1 cellular context compared by ENCODE assay signal in the genomic region with DNA sequence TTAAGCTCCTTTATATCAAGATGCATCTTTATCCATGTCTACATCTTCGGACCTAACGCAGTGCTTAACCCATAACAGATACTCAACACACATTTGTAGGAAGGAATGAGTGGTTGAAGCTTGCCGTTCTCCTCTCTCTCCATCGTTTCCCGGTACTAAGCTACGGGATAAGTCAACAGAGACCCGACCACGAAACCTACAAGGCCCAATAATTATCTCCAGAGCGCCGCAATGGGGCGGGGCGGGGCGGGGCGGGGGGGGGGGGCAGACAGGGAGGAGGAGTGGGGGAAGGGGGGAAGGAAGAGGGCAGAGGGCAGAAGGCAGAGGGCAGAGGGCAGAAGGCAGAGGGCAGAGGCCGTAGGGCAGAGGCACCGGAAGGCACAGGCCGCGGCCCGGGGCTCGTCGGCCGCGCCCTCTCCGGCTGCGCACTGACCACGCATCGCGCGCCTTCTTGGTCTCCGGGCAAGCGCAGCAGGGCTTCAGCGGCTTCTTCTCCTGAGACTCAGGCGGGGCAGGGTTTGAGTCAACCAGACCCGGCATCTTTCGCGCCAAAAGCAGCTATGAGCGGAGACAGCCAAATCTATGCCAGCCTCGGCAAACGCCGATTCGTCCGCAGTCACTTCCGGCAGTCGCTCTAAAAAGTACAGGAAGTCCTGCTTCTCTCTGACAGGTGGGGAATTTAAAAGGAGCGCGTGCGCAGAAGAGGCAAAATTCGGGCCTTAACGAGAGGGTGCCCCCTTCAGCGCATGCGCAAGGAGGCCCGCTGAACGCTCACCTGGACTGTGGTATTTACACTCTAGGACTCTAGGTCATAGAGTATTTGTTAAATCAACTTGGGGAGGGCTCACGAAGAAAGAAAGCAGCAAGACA.
TF ChIP-seq lines count a peak whose summit lies in the region.

A gene with protein sequence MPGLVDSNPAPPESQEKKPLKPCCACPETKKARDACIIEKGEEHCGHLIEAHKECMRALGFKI (minus strand): TSS at position 636 of the 870 bp plus-strand sequence. CDS start 96 bp downstream, at position 540.

TF ChIP-seq in HEK293, 187 proteins besides CTCF, POLR2A, EP300 and RAD21 (continued from another document):
- TF ChIP-seq ZNF24 (tag by site-specific recombination; IDR thresholded peaks at IDR 0.05): no peak
- TF ChIP-seq ZNF335 (tag by site-specific recombination; conservative IDR thresholded peaks at IDR 0.05): peak; percentile 75
- TF ChIP-seq KLF1 (tag by site-specific recombination; IDR thresholded peaks at IDR 0.05): no peak
- no peak for TF ChIP-seq WT1 (tag by site-specific recombination; IDR thresholded peaks at IDR 0.05)
- TF ChIP-seq ZNF394 (tag by site-specific recombination; IDR thresholded peaks at IDR 0.05; ENCODE audit: borderline replicate concordance): peak; percentile 71; the same call in 1 of the 2 replicates
- TF ChIP-seq, protein P1, sequence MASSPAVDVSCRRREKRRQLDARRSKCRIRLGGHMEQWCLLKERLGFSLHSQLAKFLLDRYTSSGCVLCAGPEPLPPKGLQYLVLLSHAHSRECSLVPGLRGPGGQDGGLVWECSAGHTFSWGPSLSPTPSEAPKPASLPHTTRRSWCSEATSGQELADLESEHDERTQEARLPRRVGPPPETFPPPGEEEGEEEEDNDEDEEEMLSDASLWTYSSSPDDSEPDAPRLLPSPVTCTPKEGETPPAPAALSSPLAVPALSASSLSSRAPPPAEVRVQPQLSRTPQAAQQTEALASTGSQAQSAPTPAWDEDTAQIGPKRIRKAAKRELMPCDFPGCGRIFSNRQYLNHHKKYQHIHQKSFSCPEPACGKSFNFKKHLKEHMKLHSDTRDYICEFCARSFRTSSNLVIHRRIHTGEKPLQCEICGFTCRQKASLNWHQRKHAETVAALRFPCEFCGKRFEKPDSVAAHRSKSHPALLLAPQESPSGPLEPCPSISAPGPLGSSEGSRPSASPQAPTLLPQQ (tag by site-specific recombination; IDR thresholded peaks at IDR 0.05): no peak
- TF ChIP-seq YY2 (tag by site-specific recombination; IDR thresholded peaks at IDR 0.05): no peak
- TF ChIP-seq ZXDB (tag by site-specific recombination; IDR thresholded peaks at IDR 0.05): peak; percentile 30; the same call in 1 of the 2 replicates
- TF ChIP-seq ZNF843 (tag by site-specific recombination; IDR thresholded peaks at IDR 0.05): 0 out of 2 replicates have a peak, but pooled peaks have one; percentile 40
- peak; percentile 73 for TF ChIP-seq ZBTB17 (tag by site-specific recombination; IDR thresholded peaks at IDR 0.05)
- TF ChIP-seq ZNF623 (tag by site-specific recombination; IDR thresholded peaks at IDR 0.05): no peak
- 0 out of 2 replicates have a peak, but pooled peaks have one; percentile 23 for TF ChIP-seq BCL11A (tag by site-specific recombination; IDR thresholded peaks at IDR 0.05; ENCODE audit: low read depth)
- no peak for TF ChIP-seq ZNF555 (tag by site-specific recombination; conservative IDR thresholded peaks at IDR 0.05)
- 0 out of 2 replicates have a peak, but pooled peaks have one; percentile 59 for TF ChIP-seq SP3 (tag by site-specific recombination; IDR thresholded peaks at IDR 0.05)
- TF ChIP-seq ZSCAN23 (tag by site-specific recombination; IDR thresholded peaks at IDR 0.05): no peak
- TF ChIP-seq, protein P2, sequence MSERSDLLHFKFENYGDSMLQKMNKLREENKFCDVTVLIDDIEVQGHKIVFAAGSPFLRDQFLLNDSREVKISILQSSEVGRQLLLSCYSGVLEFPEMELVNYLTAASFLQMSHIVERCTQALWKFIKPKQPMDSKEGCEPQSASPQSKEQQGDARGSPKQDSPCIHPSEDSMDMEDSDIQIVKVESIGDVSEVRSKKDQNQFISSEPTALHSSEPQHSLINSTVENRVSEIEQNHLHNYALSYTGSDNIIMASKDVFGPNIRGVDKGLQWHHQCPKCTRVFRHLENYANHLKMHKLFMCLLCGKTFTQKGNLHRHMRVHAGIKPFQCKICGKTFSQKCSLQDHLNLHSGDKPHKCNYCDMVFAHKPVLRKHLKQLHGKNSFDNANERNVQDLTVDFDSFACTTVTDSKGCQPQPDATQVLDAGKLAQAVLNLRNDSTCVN (tag by site-specific recombination; optimal IDR thresholded peaks at IDR 0.05): peak; percentile 36
- TF ChIP-seq, protein P3, sequence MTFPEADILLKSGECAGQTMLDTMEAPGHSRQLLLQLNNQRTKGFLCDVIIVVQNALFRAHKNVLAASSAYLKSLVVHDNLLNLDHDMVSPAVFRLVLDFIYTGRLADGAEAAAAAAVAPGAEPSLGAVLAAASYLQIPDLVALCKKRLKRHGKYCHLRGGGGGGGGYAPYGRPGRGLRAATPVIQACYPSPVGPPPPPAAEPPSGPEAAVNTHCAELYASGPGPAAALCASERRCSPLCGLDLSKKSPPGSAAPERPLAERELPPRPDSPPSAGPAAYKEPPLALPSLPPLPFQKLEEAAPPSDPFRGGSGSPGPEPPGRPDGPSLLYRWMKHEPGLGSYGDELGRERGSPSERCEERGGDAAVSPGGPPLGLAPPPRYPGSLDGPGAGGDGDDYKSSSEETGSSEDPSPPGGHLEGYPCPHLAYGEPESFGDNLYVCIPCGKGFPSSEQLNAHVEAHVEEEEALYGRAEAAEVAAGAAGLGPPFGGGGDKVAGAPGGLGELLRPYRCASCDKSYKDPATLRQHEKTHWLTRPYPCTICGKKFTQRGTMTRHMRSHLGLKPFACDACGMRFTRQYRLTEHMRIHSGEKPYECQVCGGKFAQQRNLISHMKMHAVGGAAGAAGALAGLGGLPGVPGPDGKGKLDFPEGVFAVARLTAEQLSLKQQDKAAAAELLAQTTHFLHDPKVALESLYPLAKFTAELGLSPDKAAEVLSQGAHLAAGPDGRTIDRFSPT (tag by site-specific recombination; IDR thresholded peaks at IDR 0.05): peak; percentile 77
- no peak for TF ChIP-seq RBAK (tag by site-specific recombination; IDR thresholded peaks at IDR 0.05)
- TF ChIP-seq, protein P4, sequence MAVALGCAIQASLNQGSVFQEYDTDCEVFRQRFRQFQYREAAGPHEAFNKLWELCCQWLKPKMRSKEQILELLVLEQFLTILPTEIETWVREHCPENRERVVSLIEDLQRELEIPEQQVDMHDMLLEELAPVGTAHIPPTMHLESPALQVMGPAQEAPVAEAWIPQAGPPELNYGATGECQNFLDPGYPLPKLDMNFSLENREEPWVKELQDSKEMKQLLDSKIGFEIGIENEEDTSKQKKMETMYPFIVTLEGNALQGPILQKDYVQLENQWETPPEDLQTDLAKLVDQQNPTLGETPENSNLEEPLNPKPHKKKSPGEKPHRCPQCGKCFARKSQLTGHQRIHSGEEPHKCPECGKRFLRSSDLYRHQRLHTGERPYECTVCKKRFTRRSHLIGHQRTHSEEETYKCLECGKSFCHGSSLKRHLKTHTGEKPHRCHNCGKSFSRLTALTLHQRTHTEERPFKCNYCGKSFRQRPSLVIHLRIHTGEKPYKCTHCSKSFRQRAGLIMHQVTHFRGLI (tag by site-specific recombination; IDR thresholded peaks at IDR 0.05): no peak
- no peak for TF ChIP-seq ZNF114 (tag by site-specific recombination; IDR thresholded peaks at IDR 0.05)
- no peak for TF ChIP-seq ZNF211 (tag by site-specific recombination; IDR thresholded peaks at IDR 0.05; ENCODE audit: low read depth)
- TF ChIP-seq ZNF175 (tag by site-specific recombination; IDR thresholded peaks at IDR 0.05): no peak
- TF ChIP-seq ZNF416 (tag by site-specific recombination; IDR thresholded peaks at IDR 0.05): no peak
- TF ChIP-seq, protein P5, sequence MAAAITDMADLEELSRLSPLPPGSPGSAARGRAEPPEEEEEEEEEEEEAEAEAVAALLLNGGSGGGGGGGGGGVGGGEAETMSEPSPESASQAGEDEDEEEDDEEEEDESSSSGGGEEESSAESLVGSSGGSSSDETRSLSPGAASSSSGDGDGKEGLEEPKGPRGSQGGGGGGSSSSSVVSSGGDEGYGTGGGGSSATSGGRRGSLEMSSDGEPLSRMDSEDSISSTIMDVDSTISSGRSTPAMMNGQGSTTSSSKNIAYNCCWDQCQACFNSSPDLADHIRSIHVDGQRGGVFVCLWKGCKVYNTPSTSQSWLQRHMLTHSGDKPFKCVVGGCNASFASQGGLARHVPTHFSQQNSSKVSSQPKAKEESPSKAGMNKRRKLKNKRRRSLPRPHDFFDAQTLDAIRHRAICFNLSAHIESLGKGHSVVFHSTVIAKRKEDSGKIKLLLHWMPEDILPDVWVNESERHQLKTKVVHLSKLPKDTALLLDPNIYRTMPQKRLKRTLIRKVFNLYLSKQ (tag by site-specific recombination; IDR thresholded peaks at IDR 0.05; ENCODE audit: borderline replicate concordance): no peak
- no peak for TF ChIP-seq ZNF248 (tag by site-specific recombination; IDR thresholded peaks at IDR 0.05)
- no peak for TF ChIP-seq OSR2 (tag by site-specific recombination; IDR thresholded peaks at IDR 0.05)
- no peak for TF ChIP-seq ZNF423 (tag by site-specific recombination; IDR thresholded peaks at IDR 0.05)
- TF ChIP-seq, protein P6, sequence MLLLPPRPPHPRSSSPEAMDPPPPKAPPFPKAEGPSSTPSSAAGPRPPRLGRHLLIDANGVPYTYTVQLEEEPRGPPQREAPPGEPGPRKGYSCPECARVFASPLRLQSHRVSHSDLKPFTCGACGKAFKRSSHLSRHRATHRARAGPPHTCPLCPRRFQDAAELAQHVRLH (tag by site-specific recombination; IDR thresholded peaks at IDR 0.05): 0 out of 2 replicates have a peak, but pooled peaks have one; percentile 9
- no peak for TF ChIP-seq ZNF174 (tag by site-specific recombination; IDR thresholded peaks at IDR 0.05)
- TF ChIP-seq, protein P7, sequence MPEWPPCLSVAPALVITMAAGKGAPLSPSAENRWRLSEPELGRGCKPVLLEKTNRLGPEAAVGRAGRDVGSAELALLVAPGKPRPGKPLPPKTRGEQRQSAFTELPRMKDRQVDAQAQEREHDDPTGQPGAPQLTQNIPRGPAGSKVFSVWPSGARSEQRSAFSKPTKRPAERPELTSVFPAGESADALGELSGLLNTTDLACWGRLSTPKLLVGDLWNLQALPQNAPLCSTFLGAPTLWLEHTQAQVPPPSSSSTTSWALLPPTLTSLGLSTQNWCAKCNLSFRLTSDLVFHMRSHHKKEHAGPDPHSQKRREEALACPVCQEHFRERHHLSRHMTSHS (tag by site-specific recombination; IDR thresholded peaks at IDR 0.05): no peak
- TF ChIP-seq ZBTB7A (tag by site-specific recombination; IDR thresholded peaks at IDR 0.05; ENCODE audit: low read depth): no peak
- no peak for TF ChIP-seq ZNF10 (tag by site-specific recombination; IDR thresholded peaks at IDR 0.05)
- TF ChIP-seq, protein P8, sequence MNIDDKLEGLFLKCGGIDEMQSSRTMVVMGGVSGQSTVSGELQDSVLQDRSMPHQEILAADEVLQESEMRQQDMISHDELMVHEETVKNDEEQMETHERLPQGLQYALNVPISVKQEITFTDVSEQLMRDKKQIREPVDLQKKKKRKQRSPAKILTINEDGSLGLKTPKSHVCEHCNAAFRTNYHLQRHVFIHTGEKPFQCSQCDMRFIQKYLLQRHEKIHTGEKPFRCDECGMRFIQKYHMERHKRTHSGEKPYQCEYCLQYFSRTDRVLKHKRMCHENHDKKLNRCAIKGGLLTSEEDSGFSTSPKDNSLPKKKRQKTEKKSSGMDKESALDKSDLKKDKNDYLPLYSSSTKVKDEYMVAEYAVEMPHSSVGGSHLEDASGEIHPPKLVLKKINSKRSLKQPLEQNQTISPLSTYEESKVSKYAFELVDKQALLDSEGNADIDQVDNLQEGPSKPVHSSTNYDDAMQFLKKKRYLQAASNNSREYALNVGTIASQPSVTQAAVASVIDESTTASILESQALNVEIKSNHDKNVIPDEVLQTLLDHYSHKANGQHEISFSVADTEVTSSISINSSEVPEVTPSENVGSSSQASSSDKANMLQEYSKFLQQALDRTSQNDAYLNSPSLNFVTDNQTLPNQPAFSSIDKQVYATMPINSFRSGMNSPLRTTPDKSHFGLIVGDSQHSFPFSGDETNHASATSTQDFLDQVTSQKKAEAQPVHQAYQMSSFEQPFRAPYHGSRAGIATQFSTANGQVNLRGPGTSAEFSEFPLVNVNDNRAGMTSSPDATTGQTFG (tag by site-specific recombination; IDR thresholded peaks at IDR 0.05; ENCODE audit: borderline replicate concordance): no peak
- TF ChIP-seq FEZF1 (tag by site-specific recombination; IDR thresholded peaks at IDR 0.05): no peak
- no peak; the same call in none of the 2 replicates for TF ChIP-seq SP7 (tag by site-specific recombination; IDR thresholded peaks at IDR 0.05)
- TF ChIP-seq ZNF664 (tag by site-specific recombination; IDR thresholded peaks at IDR 0.05): no peak
- no peak for TF ChIP-seq ZNF621 (tag by site-specific recombination; IDR thresholded peaks at IDR 0.05)
- peak; percentile 67 for TF ChIP-seq ZEB2 (tag by site-specific recombination; IDR thresholded peaks at IDR 0.05)
